3 cellular contexts compared by ENCODE assay signal in genomic region chr5:7423231-7423630, GRCh38. TPM values are rescaled to one million over a fixed set of nuclear protein-coding genes. Genes with fewer than 3 reads are reported as not detected.
"Had no signal": no experiment of that assay in that cellular context is flagged by ENCODE, and none has a peak within 500 bp of the region (broad histone marks: within the 10 kb centered on the region; RNA-seq: fewer than 3 reads in every experiment).

No MANE protein-coding gene starts in this region.

RNA-seq across cellular contexts. Expression of gene ADCY2, which starts 27.3 kb away (rescaled TPM):
- total RNA-seq: HepG2, IMR-90, NCI-H460 had no signal
- polyA plus RNA-seq: HepG2, IMR-90 had no signal
